In the genomic region with DNA sequence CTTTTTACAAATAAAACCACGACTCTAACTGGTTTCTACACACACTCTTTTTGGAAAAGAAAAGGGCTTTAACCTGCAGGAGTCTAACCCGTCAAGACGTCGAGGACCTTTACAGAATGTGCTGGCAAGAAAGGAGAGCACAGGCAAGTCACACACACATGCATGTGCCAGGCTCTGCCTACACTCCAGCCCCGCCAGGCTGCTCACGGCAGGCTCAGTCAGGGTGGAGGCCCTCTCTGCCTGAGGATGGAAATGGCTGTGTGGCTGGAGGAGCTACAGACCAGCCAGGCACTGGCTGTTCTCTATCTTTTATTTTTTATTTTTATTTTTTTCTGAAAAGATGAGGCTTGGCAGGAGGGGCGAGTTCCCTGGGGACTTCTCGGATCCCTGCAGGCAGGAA, we compare ENCODE assay signal across 1 cellular context.
TF ChIP-seq lines count a peak whose summit lies in the region.

No MANE protein-coding gene starts in this region.

TF ChIP-seq in GM12878, 131 proteins besides CTCF, POLR2A, EP300 and RAD21:
- TF ChIP-seq SIN3A (IDR thresholded peaks at IDR 0.05; ENCODE audit: low read depth, low read length) (no peak), MTA2 (IDR thresholded peaks at IDR 0.05; ENCODE audit: low read depth) (no peak), NR2F1 (conservative IDR thresholded peaks at IDR 0.05) (no peak), ATF7 (IDR thresholded peaks at IDR 0.05; ENCODE audit: low read depth) (no peak)
- TF ChIP-seq, protein P1, sequence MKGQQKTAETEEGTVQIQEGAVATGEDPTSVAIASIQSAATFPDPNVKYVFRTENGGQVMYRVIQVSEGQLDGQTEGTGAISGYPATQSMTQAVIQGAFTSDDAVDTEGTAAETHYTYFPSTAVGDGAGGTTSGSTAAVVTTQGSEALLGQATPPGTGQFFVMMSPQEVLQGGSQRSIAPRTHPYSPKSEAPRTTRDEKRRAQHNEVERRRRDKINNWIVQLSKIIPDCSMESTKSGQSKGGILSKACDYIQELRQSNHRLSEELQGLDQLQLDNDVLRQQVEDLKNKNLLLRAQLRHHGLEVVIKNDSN (IDR thresholded peaks at IDR 0.05; ENCODE audit: borderline replicate concordance, extremely low read length, insufficient read depth, low read depth, low read length), result no peak
- TF ChIP-seq, protein P2, sequence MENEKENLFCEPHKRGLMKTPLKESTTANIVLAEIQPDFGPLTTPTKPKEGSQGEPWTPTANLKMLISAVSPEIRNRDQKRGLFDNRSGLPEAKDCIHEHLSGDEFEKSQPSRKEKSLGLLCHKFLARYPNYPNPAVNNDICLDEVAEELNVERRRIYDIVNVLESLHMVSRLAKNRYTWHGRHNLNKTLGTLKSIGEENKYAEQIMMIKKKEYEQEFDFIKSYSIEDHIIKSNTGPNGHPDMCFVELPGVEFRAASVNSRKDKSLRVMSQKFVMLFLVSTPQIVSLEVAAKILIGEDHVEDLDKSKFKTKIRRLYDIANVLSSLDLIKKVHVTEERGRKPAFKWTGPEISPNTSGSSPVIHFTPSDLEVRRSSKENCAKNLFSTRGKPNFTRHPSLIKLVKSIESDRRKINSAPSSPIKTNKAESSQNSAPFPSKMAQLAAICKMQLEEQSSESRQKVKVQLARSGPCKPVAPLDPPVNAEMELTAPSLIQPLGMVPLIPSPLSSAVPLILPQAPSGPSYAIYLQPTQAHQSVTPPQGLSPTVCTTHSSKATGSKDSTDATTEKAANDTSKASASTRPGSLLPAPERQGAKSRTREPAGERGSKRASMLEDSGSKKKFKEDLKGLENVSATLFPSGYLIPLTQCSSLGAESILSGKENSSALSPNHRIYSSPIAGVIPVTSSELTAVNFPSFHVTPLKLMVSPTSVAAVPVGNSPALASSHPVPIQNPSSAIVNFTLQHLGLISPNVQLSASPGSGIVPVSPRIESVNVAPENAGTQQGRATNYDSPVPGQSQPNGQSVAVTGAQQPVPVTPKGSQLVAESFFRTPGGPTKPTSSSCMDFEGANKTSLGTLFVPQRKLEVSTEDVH (IDR thresholded peaks at IDR 0.05; ENCODE audit: low read depth, partially characterized antibody), result no peak
- TF ChIP-seq, protein P3, sequence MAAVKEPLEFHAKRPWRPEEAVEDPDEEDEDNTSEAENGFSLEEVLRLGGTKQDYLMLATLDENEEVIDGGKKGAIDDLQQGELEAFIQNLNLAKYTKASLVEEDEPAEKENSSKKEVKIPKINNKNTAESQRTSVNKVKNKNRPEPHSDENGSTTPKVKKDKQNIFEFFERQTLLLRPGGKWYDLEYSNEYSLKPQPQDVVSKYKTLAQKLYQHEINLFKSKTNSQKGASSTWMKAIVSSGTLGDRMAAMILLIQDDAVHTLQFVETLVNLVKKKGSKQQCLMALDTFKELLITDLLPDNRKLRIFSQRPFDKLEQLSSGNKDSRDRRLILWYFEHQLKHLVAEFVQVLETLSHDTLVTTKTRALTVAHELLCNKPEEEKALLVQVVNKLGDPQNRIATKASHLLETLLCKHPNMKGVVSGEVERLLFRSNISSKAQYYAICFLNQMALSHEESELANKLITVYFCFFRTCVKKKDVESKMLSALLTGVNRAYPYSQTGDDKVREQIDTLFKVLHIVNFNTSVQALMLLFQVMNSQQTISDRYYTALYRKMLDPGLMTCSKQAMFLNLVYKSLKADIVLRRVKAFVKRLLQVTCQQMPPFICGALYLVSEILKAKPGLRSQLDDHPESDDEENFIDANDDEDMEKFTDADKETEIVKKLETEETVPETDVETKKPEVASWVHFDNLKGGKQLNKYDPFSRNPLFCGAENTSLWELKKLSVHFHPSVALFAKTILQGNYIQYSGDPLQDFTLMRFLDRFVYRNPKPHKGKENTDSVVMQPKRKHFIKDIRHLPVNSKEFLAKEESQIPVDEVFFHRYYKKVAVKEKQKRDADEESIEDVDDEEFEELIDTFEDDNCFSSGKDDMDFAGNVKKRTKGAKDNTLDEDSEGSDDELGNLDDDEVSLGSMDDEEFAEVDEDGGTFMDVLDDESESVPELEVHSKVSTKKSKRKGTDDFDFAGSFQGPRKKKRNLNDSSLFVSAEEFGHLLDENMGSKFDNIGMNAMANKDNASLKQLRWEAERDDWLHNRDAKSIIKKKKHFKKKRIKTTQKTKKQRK (IDR thresholded peaks at IDR 0.05; ENCODE audit: low read depth, low read length), result no peak
TF ChIP-seq in GM12878: peak in this region for 0.
